8 cellular contexts compared by ENCODE assay signal in genomic region chr1:24526940-24527542, GRCh38. TPM values are rescaled to one million over a fixed set of nuclear protein-coding genes. Genes with fewer than 3 reads are reported as not detected.
DNase-seq lines count a peak whose midpoint lies in the region; ATAC-seq and TF ChIP-seq lines count a peak whose summit lies in the region.

No MANE protein-coding gene starts in this region.

- no peak for TF ChIP-seq POLR2A in testis (IDR thresholded peaks at IDR 0.05)

- no peak overlapping the region for H2AFZ ChIP-seq in Karpas-422 (ENCODE audit: low read length)

- H3K79me2 ChIP-seq in Karpas-422 (ENCODE audit: low read length) = no peaks in the 10 kb centered on the region

- no peaks in the 10 kb centered on the region for H3K9me3 Mint-ChIP-seq in stimulated activated naive B cell treated with anti-CD40 and anti-IgM and Interleukin-4, amounts not matched to agents 10 μg/mL and 1 μg/mL and 100 μg/mL, for 72 hours

- H3K27me3 Mint-ChIP-seq in stimulated activated naive B cell treated with anti-CD40 and anti-IgM and Interleukin-4, amounts not matched to agents 10 μg/mL and 1 μg/mL and 100 μg/mL, for 72 hours = no peaks in the 10 kb centered on the region

- no peak overlapping the region for H3K9ac ChIP-seq in Karpas-422 (ENCODE audit: low read length)

- H3K27me3 ChIP-seq in Karpas-422 (ENCODE audit: low read length) (no peaks in the 10 kb centered on the region), foreskin keratinocyte (no peaks in the 10 kb centered on the region), testis (no peaks in the 10 kb centered on the region)

- no peak overlapping the region for H3K4me3 ChIP-seq in Karpas-422 (ENCODE audit: low read length)
- H3K4me3 ChIP-seq in testis = no peak overlapping the region

- H3K4me2 ChIP-seq in Karpas-422 (ENCODE audit: low read depth, low read length, poor library complexity, severe bottlenecking) = no peak overlapping the region

- DNase-seq in EL (peak; percentile 18), Karpas-422 (peak; percentile 76), activated T-cell treated with anti-CD3 and anti-CD28 coated beads for 1 hour (ENCODE audit: low read depth) (peak; percentile 37), foreskin keratinocyte (no peak), testis (no peak), DMS114 treated with DMSO at 0.1 percent for 48 hours (lab: John Stamatoyannopoulos, UW; ENCODE audit: unreplicated experiment) (no peak)
- no peak for DNase-seq in stimulated activated naive B cell treated with anti-CD40 and anti-IgM and Interleukin-4, amounts not matched to agents 10 μg/mL and 1 μg/mL and 100 μg/mL, for 72 hours

- intact Hi-C loops in testis (cut with DNase I; ENCODE audit: low total_unique reads) = no loop called here

- H4K20me1 ChIP-seq in Karpas-422 (ENCODE audit: insufficient read depth, low read depth, low read length) = no peaks in the 10 kb centered on the region

- no peaks in the 10 kb centered on the region for H3K9me3 ChIP-seq in Karpas-422 (ENCODE audit: low read length)
- no peaks in the 10 kb centered on the region for H3K9me3 ChIP-seq in testis

- ATAC-seq in foreskin keratinocyte (no peak), HG02973 (IDR thresholded peaks at IDR 0.05; ENCODE audit: unreplicated experiment) (no peak)
- ATAC-seq in stimulated activated naive B cell treated with anti-CD40 and anti-IgM and Interleukin-4, amounts not matched to agents 10 μg/mL and 1 μg/mL and 100 μg/mL, for 72 hours (replicated peaks) = no peak

- H3K4me1 ChIP-seq in Karpas-422 (ENCODE audit: low read length) = no peaks in the 10 kb centered on the region
- H3K4me1 ChIP-seq in foreskin keratinocyte = no peaks in the 10 kb centered on the region
- H3K4me1 ChIP-seq in testis = no peaks in the 10 kb centered on the region

- H3K4me1 Mint-ChIP-seq in stimulated activated naive B cell treated with anti-CD40 and anti-IgM and Interleukin-4, amounts not matched to agents 10 μg/mL and 1 μg/mL and 100 μg/mL, for 72 hours = peaks cover 6 to 11% of the 10 kb centered on the region in 2 donors

- no peaks in the 10 kb centered on the region for H3K9me2 ChIP-seq in Karpas-422 (replicated peaks; ENCODE audit: insufficient read depth, low read length)

- peaks cover 8% of the 10 kb centered on the region in 2 donors for H3K36me3 Mint-ChIP-seq in stimulated activated naive B cell treated with anti-CD40 and anti-IgM and Interleukin-4, amounts not matched to agents 10 μg/mL and 1 μg/mL and 100 μg/mL, for 72 hours

- H3K4me3 Mint-ChIP-seq in stimulated activated naive B cell treated with anti-CD40 and anti-IgM and Interleukin-4, amounts not matched to agents 10 μg/mL and 1 μg/mL and 100 μg/mL, for 72 hours = peak overlapping the region in 1 of 2 donors; percentile 14

- no peak overlapping the region for H3K27ac Mint-ChIP-seq in stimulated activated naive B cell treated with anti-CD40 and anti-IgM and Interleukin-4, amounts not matched to agents 10 μg/mL and 1 μg/mL and 100 μg/mL, for 72 hours

- no peak overlapping the region for H3K27ac ChIP-seq in Karpas-422 (ENCODE audit: low read length)
- H3K27ac ChIP-seq in foreskin keratinocyte = no peak overlapping the region
- no peak overlapping the region for H3K27ac ChIP-seq in testis

- peak; percentile 72 for TF ChIP-seq CTCF in foreskin keratinocyte (conservative IDR thresholded peaks at IDR 0.05)
- TF ChIP-seq CTCF in testis (IDR thresholded peaks at IDR 0.05) = peak in 2 of 3 experiments; percentile 27 to 49

- WGBS in testis, 2 donors = 84 to 94% methylated on average over 8 of the region's 8 CpGs

- no peaks in the 10 kb centered on the region for H3K36me3 ChIP-seq in Karpas-422 (ENCODE audit: insufficient read depth, low read length)
- H3K36me3 ChIP-seq in testis (ENCODE audit: low read depth, missing control alignments) = no peaks in the 10 kb centered on the region

RNA-seq across cellular contexts. Expression of gene RCAN3, which starts 24.4 kb away (rescaled TPM):
- 4.8 and 6.6 TPM in 2 replicates for total RNA-seq in Karpas-422 (2014; rRNA removed; shearing (Covaris generic); ENCODE audit: low replicate concordance)
- total RNA-seq in foreskin keratinocyte (15.2 and 15.9 TPM in 2 replicates), testis (1 to 10 TPM; 7.9 to 8.0 TPM)
- polyA plus RNA-seq in foreskin keratinocyte (6.5 and 6.8 TPM in 2 replicates), testis (ENCODE audit: insufficient read depth, low read depth, low replicate concordance) (4.2 TPM)

RNA-seq across cellular contexts. Expression of gene NCMAP, which starts 28.8 kb away (rescaled TPM):
- total RNA-seq in Karpas-422 (2014; rRNA removed; shearing (Covaris generic); ENCODE audit: low replicate concordance) = not detected in 2 replicates
- total RNA-seq in foreskin keratinocyte (0.04 and 0.10 TPM in 2 replicates), testis (1 to 10 TPM in 1 of 2 donors, under 1 TPM in 1; 0.24 to 1.1 TPM)
- polyA plus RNA-seq in foreskin keratinocyte (0.06 TPM in 1 of 2 replicates, not detected in the other), testis (ENCODE audit: insufficient read depth, low read depth, low replicate concordance) (0.26 TPM)

Comparison
In these comparisons a context has a peak if more than half of its experiments do, and no peak if none do; other contexts are left out.
1. DNase-seq: peak in EL (single experiment), Karpas-422 (single experiment) and activated T-cell treated with anti-CD3 and anti-CD28 coated beads for 1 hour (single experiment); none in foreskin keratinocyte (0 of 2), testis (single experiment), DMS114 treated with DMSO at 0.1 percent for 48 hours (single experiment) and stimulated activated naive B cell treated with anti-CD40 and anti-IgM and Interleukin-4, amounts not matched to agents 10 μg/mL and 1 μg/mL and 100 μg/mL, for 72 hours (single experiment).